In genomic region chr2:69013123-69013836, GRCh38 we compare ENCODE assay signal across 8 cellular contexts. TPM values are rescaled to one million over a fixed set of nuclear protein-coding genes. Genes with fewer than 3 reads are reported as not detected.
DNase-seq lines count a peak whose midpoint lies in the region; ATAC-seq, FAIRE-seq and TF ChIP-seq lines count a peak whose summit lies in the region.

ANTXR1 (plus strand) TSS chr2:69013179; CDS start chr2:69013500, 321 bp downstream.

- FAIRE-seq in pancreas (lab: Jason Lieb, UNC): no peak

- H3K27me3 ChIP-seq in ACC112 (ENCODE audit: insufficient read depth, low read length) (no peaks in the 10 kb centered on the region), GM23338 (ENCODE audit: insufficient read depth) (peaks cover 24% of the 10 kb centered on the region), pancreas (peaks cover 0 to 38% (median 8%) of the 10 kb centered on the region in 4 donors)

- ATAC-seq in GM23338 (peak; percentile 91), left cardiac atrium (peak; percentile 78 to 79), pancreas (peak; percentile 49 to 75 (median 74)), GM18505 (IDR thresholded peaks at IDR 0.05; ENCODE audit: unreplicated experiment) (no peak)

- peaks cover 19% of the 10 kb centered on the region for H3K4me1 ChIP-seq in ACC112 (ENCODE audit: control insufficient read depth, insufficient read depth, low read length, unreplicated experiment)
- peaks cover 15% of the 10 kb centered on the region for H3K4me1 ChIP-seq in GM23338 (ENCODE audit: insufficient read depth)
- H3K4me1 ChIP-seq in pancreas: peaks cover 0 to 10% (median 0%) of the 10 kb centered on the region in 3 donors

- no peaks in the 10 kb centered on the region; the same call in 2 of the 3 replicates for H3K36me3 Mint-ChIP-seq in GM23338 (ENCODE audit: low read depth)

- peak within 1 kb of the TSS; percentile 46; the same call in 1 of the 2 replicates for H3K27ac ChIP-seq in ACC112 (ENCODE audit: low read depth, low read length)
- no peak within 1 kb of the TSS for H3K27ac ChIP-seq in GM23338 (ENCODE audit: low read depth)
- H3K27ac ChIP-seq in pancreas: no peak within 1 kb of the TSS

- peak within 1 kb of the TSS; percentile 83 for H3K27ac Mint-ChIP-seq in GM23338

- no peaks in the 10 kb centered on the region for H4K20me1 ChIP-seq in GM23338 (replicated peaks; ENCODE audit: insufficient read depth)

- H3K27me3 Mint-ChIP-seq in GM23338 (ENCODE audit: insufficient read depth, low read depth, poor library complexity): peaks cover 13% of the 10 kb centered on the region

- H3K79me2 ChIP-seq in ACC112 (ENCODE audit: control insufficient read depth, insufficient read depth, low read length, unreplicated experiment) (peaks cover 45% of the 10 kb centered on the region), GM23338 (replicated peaks; ENCODE audit: insufficient read depth) (peaks cover 39% of the 10 kb centered on the region)

- no peak for TF ChIP-seq CTCF in GM23338 (conservative IDR thresholded peaks at IDR 0.05; ENCODE audit: low read depth in 2 of 2)
- no peak for TF ChIP-seq CTCF in pancreas (IDR thresholded peaks at IDR 0.05)

- H3K4me3 ChIP-seq in ACC112 (ENCODE audit: low read depth, low read length) (peak within 1 kb of the TSS; percentile 80), GM23338 (peak within 1 kb of the TSS; percentile 77), pancreas (peak within 1 kb of the TSS; percentile 37 to 63 (median 43))

- no peaks in the 10 kb centered on the region for H3K9me2 ChIP-seq in GM23338 (ENCODE audit: insufficient read depth)

- DNase-seq in GM23338 (ENCODE audit: low spot score): peak; percentile 93
- peak; percentile 79 to 83 for DNase-seq in NCI-H524 (lab: John Stamatoyannopoulos, UW)
- peak; percentile 71 for DNase-seq in amniotic stem cell (lab: John Stamatoyannopoulos, UW)
- DNase-seq in left cardiac atrium: peak; percentile 39
- DNase-seq in pancreas: peak in 5 of 6 donors; percentile 19 to 65 (median 24)
- DNase-seq in cerebellar nuclear complex (lab: John Stamatoyannopoulos, UW): no peak

- peak within 1 kb of the TSS; percentile 80 for H3K4me3 Mint-ChIP-seq in GM23338

- no peak for TF ChIP-seq POLR2A in GM18505 (IDR thresholded peaks at IDR 0.05; ENCODE audit: borderline replicate concordance, extremely low read depth, insufficient read depth, insufficient read length)

- no peaks in the 10 kb centered on the region for H3F3A ChIP-seq in GM23338 (replicated peaks; ENCODE audit: low read depth)

- H3K4me2 ChIP-seq in GM23338: peak within 1 kb of the TSS; percentile 96

- H2AFZ ChIP-seq in ACC112 (ENCODE audit: low read length, unreplicated experiment) (peak within 1 kb of the TSS; percentile 86), GM23338 (peak within 1 kb of the TSS; percentile 97)

- intact Hi-C loops in left cardiac atrium (cut with DNase I): loop anchor here (2.0 to 5.0 kb wide), 2 partner anchors 294 kb away; no protein-coding TSS in a partner anchor
- intact Hi-C loops in pancreas (cut with DNase I): no loop called here

- peaks cover 22% of the 10 kb centered on the region for H3K4me1 Mint-ChIP-seq in GM23338

- WGBS in pancreas, 2 donors: 2% methylated on average over 63 of the region's 63 CpGs

- H3K36me3 ChIP-seq in ACC112 (ENCODE audit: insufficient read depth, low read length) (no peaks in the 10 kb centered on the region), GM23338 (ENCODE audit: insufficient read depth) (no peaks in the 10 kb centered on the region), pancreas (no peaks in the 10 kb centered on the region)

- no peaks in the 10 kb centered on the region for H3K9me3 ChIP-seq in pancreas

- H3K9me3 Mint-ChIP-seq in GM23338: no peaks in the 10 kb centered on the region

TF ChIP-seq in GM23338, 12 proteins besides CTCF, POLR2A, EP300 and RAD21:
- TF ChIP-seq NANOG (IDR thresholded peaks at IDR 0.05; ENCODE audit: borderline replicate concordance) (no peak), POLR2AphosphoS5 (IDR thresholded peaks at IDR 0.05; ENCODE audit: low read depth) (peak; percentile 64; the same call in 1 of the 2 replicates), ETS1 (IDR thresholded peaks at IDR 0.05) (no peak), JUNB (IDR thresholded peaks at IDR 0.05; ENCODE audit: unreplicated experiment) (no peak), STAT1 (IDR thresholded peaks at IDR 0.05; ENCODE audit: unreplicated experiment) (no peak), CREB1 (CRISPR knock-in tag; IDR thresholded peaks at IDR 0.05; ENCODE audit: low read depth) (no peak)

RNA-seq across cellular contexts. Expression of gene ANTXR1, which starts in this region (rescaled TPM):
- 23.1 and 24.7 TPM in 2 replicates for total RNA-seq in GM23338 (2014; rRNA removed; shearing (Covaris generic))
- polyA plus RNA-seq in GM23338 (2016; fragmentation: Nextera tagmentation; extraction: Ambion mirVana) (13.3 and 16.1 TPM in 2 replicates), pancreas (1 to 10 TPM; 1.7 to 2.5 TPM)
- total RNA-seq in left cardiac atrium (10 to 100 TPM; 38.4 to 39.9 TPM), pancreas (10 to 100 TPM in 2 of 6 donors, 1 to 10 TPM in 4; 1.9 to 23.4 (median 4.5) TPM)

Comparison
In these comparisons a context has a peak if more than half of its experiments do, and no peak if none do; other contexts are left out.
1. DNase-seq: peak in GM23338 (single experiment), NCI-H524 (2 of 2), amniotic stem cell (single experiment), left cardiac atrium (single experiment) and pancreas (5 of 6); none in cerebellar nuclear complex (0 of 2).
2. intact Hi-C loops: an anchor here in left cardiac atrium (2.0 to 5.0 kb wide); none called in pancreas.
3. Peak in every context shown above with its lines, with median percentiles within 50 percentile points of each other: H3K4me3 ChIP-seq.